Comparison of ENCODE assay signal across 22 cellular contexts in genomic region chr1:85947223-85947622, GRCh38.
DNase-seq lines count a peak whose midpoint lies in the region; ATAC-seq, FAIRE-seq and TF ChIP-seq lines count a peak whose summit lies in the region.
"Had no signal": no experiment of that assay in that cellular context is flagged by ENCODE, and none has a peak within 500 bp of the region (broad histone marks: within the 10 kb centered on the region; RNA-seq: fewer than 3 reads in every experiment).

No MANE protein-coding gene starts in this region.

- no peak for TF ChIP-seq EP300 in GM12878 (IDR thresholded peaks at IDR 0.05; ENCODE audit: borderline replicate concordance in 1 of 2, control insufficient read depth in 1 of 2, low read depth in 2 of 2, low read length in 2 of 2)

- in situ Hi-C loops in GM12878 (cut with MboI): no loop called here

- H3K9ac ChIP-seq in MM.1S (ENCODE audit: low read length): no peak overlapping the region
- no peak overlapping the region for H3K9ac ChIP-seq in GM12878 (ENCODE audit: control insufficient read depth, insufficient read depth, low read length)
- no peak overlapping the region for H3K9ac ChIP-seq in trophoblast cell (ENCODE audit: low read length)
- H3K9ac ChIP-seq: BLaER1 had no signal

- no peak overlapping the region for H2AK5ac ChIP-seq in trophoblast cell (ENCODE audit: low read length)

- 29% methylated on average over 2 of the region's 2 CpGs for WGBS in GM12878 (ENCODE audit: insufficient coverage, insufficient replicate concordance, low lambda C conversion rate, missing lambda C conversion rate)
- WGBS in right lobe of liver (ENCODE audit: insufficient coverage, low coverage, low lambda C conversion rate, missing lambda C conversion rate): 80% methylated on average over 2 of the region's 2 CpGs
- WGBS in trophoblast cell (ENCODE audit: extremely low coverage, insufficient coverage, insufficient read length): no CpG with 5 or more reads among the region's 2 CpGs

- no peak for TF ChIP-seq RAD21 in GM12878 (IDR thresholded peaks at IDR 0.05; ENCODE audit: insufficient read depth, low read depth, low read length)

- no peak overlapping the region for H2BK120ac ChIP-seq in trophoblast cell (ENCODE audit: insufficient read depth, low read length, poor library complexity)

- ATAC-seq in GM19351 (IDR thresholded peaks at IDR 0.05; ENCODE audit: unreplicated experiment) (peak; percentile 78), GM12878 (peak; percentile 35; the same call in 1 of the 3 replicates), right lobe of liver (no peak)

- H2BK12ac ChIP-seq in trophoblast cell (ENCODE audit: low read length): no peak overlapping the region

- intact Hi-C loops in GM12878 (cut with micrococcal nuclease; ENCODE audit: unreplicated experiment) (no loop called here), right lobe of liver (cut with DNase I) (no loop called here)

- H3K79me2 ChIP-seq in MM.1S (ENCODE audit: low read length) (no peaks in the 10 kb centered on the region), GM12878 (ENCODE audit: control insufficient read depth, insufficient read depth, low read length) (no peaks in the 10 kb centered on the region), trophoblast cell (ENCODE audit: control insufficient read depth, insufficient read depth, low read length, poor library complexity) (no peaks in the 10 kb centered on the region)

- DNase-seq in MM.1S (peak; percentile 70), GM12878 (ENCODE audit: low read depth, low spot score) (no peak), right lobe of liver (no peak), trophoblast cell (no peak), DMS 273 (lab: John Stamatoyannopoulos, UW; ENCODE audit: unreplicated experiment) (no peak)
- DNase-seq: 8988T; ACHN; BE2C; C1 segment of cervical spinal cord; CD4-positive, alpha-beta memory T cell; CD4-positive, CD25-positive, alpha-beta regulatory T cell; CD8-positive, alpha-beta memory T cell; COR-L47; DMS79 treated with DMSO at 0.1 percent for 48 hours; GF-D8 had no signal

- H3K23ac ChIP-seq in trophoblast cell (ENCODE audit: low read length): no peak overlapping the region

- H3K18ac ChIP-seq in trophoblast cell (ENCODE audit: low read length): no peak overlapping the region

- peaks cover 16% of the 10 kb centered on the region for H3K4me1 ChIP-seq in MM.1S (ENCODE audit: low read length)
- peaks cover 5% of the 10 kb centered on the region; the same call in 1 of the 2 replicates for H3K4me1 ChIP-seq in GM12878 (ENCODE audit: control insufficient read depth, insufficient read depth, low read length)
- H3K4me1 ChIP-seq in right lobe of liver: no peaks in the 10 kb centered on the region
- H3K4me1 ChIP-seq in trophoblast cell (ENCODE audit: control insufficient read depth in 1 of 2, insufficient read depth in 2 of 2, low read length in 2 of 2): no peaks in the 10 kb centered on the region
- H3K4me1 ChIP-seq: BE2C, BLaER1 had no signal

- no peaks in the 10 kb centered on the region for H3K9me2 ChIP-seq in MM.1S (replicated peaks; ENCODE audit: insufficient read depth, low read length)

- no TSS peak for BruUV-seq in GM12878 (replicated peaks; lab: Mats Ljungman, UMichigan)

- H3K36me3 ChIP-seq in MM.1S (replicated peaks; ENCODE audit: insufficient read depth, low read length): no peaks in the 10 kb centered on the region
- no peaks in the 10 kb centered on the region for H3K36me3 ChIP-seq in GM12878 (ENCODE audit: control insufficient read depth in 2 of 2, insufficient read depth in 2 of 2, low read length in 1 of 2)
- no peaks in the 10 kb centered on the region for H3K36me3 ChIP-seq in right lobe of liver
- no peaks in the 10 kb centered on the region for H3K36me3 ChIP-seq in trophoblast cell (ENCODE audit: control insufficient read depth in 1 of 2, insufficient read depth in 2 of 2, low read length in 2 of 2)
- H3K36me3 ChIP-seq: BE2C, BLaER1 had no signal

- H4K91ac ChIP-seq in trophoblast cell (ENCODE audit: low read depth, low read length): no peak overlapping the region

- SMC1A ChIA-PET in GM12878 (lab: Charles Lee; ENCODE audit: uncharacterized antibody, unreplicated experiment): no interaction called here

- H3K4ac ChIP-seq in trophoblast cell (ENCODE audit: low read depth, low read length): no peak overlapping the region

- H3K4me3 ChIP-seq in MM.1S (ENCODE audit: low read length): 0 out of 2 replicates have a peak overlapping the region, but pooled peaks have one; percentile 11
- H3K4me3 ChIP-seq in GM12878: no peak overlapping the region
- H3K4me3 ChIP-seq in right lobe of liver: no peak overlapping the region
- no peak overlapping the region for H3K4me3 ChIP-seq in trophoblast cell (ENCODE audit: low read depth, low read length)
- H3K4me3 ChIP-seq: BLaER1 had no signal

- TF ChIP-seq POLR2A in GM12878 (IDR thresholded peaks at IDR 0.05; ENCODE audit: low read depth, low read length) (no peak), right lobe of liver (IDR thresholded peaks at IDR 0.05) (no peak)

- POLR2A ChIA-PET in GM12878 (lab: Charles Lee): no interaction called here

- FAIRE-seq in GM12878 (lab: Jason Lieb, UNC): no peak
- FAIRE-seq: A204.1, G401.6, GM12892, GM18507, GM19239 had no signal

- CTCF ChIA-PET in GM12878 (lab: Yijun Ruan, JAX): no interaction called here

- no peak overlapping the region for H3K14ac ChIP-seq in trophoblast cell (ENCODE audit: low read length)

- H3K9me3 ChIP-seq in MM.1S (replicated peaks; ENCODE audit: insufficient read depth, low read length) (no peaks in the 10 kb centered on the region), GM12878 (replicated peaks; ENCODE audit: control insufficient read depth, insufficient read depth, low read length) (no peaks in the 10 kb centered on the region), right lobe of liver (no peaks in the 10 kb centered on the region), trophoblast cell (ENCODE audit: insufficient read depth, low read depth, low read length) (no peaks in the 10 kb centered on the region)
- H3K9me3 ChIP-seq: BE2C, BLaER1 had no signal

- H2AFZ ChIP-seq in MM.1S (ENCODE audit: low read length): no peak overlapping the region
- no peak overlapping the region for H2AFZ ChIP-seq in GM12878 (ENCODE audit: control insufficient read depth, low read depth, low read length)
- no peak overlapping the region for H2AFZ ChIP-seq in trophoblast cell (ENCODE audit: insufficient read depth, low read length, poor library complexity)

- RAD21 ChIA-PET in GM12878 (lab: Charles Lee; ENCODE audit: unreplicated experiment): no interaction called here

- H3K27me3 ChIP-seq in MM.1S (replicated peaks; ENCODE audit: insufficient read depth, low read length) (no peaks in the 10 kb centered on the region), GM12878 (replicated peaks in 1 of 2; ENCODE audit: control insufficient read depth in 2 of 2, insufficient read depth in 2 of 2, low read length in 1 of 2) (no peaks in the 10 kb centered on the region), right lobe of liver (no peaks in the 10 kb centered on the region), trophoblast cell (ENCODE audit: insufficient read depth, low read length) (no peaks in the 10 kb centered on the region)
- H3K27me3 ChIP-seq: BE2C, BLaER1 had no signal

- H4K12ac ChIP-seq in trophoblast cell (ENCODE audit: low read depth, low read length): no peak overlapping the region

- H3K27ac ChIP-seq in MM.1S (ENCODE audit: low read length) (no peak overlapping the region), GM12878 (ENCODE audit: control insufficient read depth, insufficient read depth) (no peak overlapping the region), right lobe of liver (no peak overlapping the region), trophoblast cell (ENCODE audit: low read depth, low read length) (no peak overlapping the region)
- H3K27ac ChIP-seq: BLaER1 had no signal

- H4K20me1 ChIP-seq in MM.1S (ENCODE audit: insufficient read depth, low read length) (no peaks in the 10 kb centered on the region), GM12878 (ENCODE audit: control insufficient read depth, insufficient read depth) (no peaks in the 10 kb centered on the region)
- H4K20me1 ChIP-seq: BLaER1 had no signal

- peak overlapping the region; percentile 50 for H3K4me2 ChIP-seq in MM.1S (ENCODE audit: low read depth, low read length)
- no peak overlapping the region for H3K4me2 ChIP-seq in GM12878 (ENCODE audit: control insufficient read depth, insufficient read depth)
- H3K4me2 ChIP-seq in trophoblast cell (ENCODE audit: low read length): no peak overlapping the region
- H3K4me2 ChIP-seq: BLaER1 had no signal

- no peaks in the 10 kb centered on the region for H3K79me1 ChIP-seq in trophoblast cell (ENCODE audit: low read length)

- no peak for TF ChIP-seq CTCF in MM.1S (IDR thresholded peaks at IDR 0.05; ENCODE audit: low read length)
- TF ChIP-seq CTCF in GM12878 (IDR thresholded peaks at IDR 0.05 in 2 of 3, conservative IDR thresholded peaks at IDR 0.05 in 1 of 3; ENCODE audit: control insufficient read depth in 2 of 3, extremely low read depth in 1 of 3, insufficient read depth in 1 of 3, low read depth in 3 of 3, low read length in 3 of 3): no peak
- TF ChIP-seq CTCF in right lobe of liver (IDR thresholded peaks at IDR 0.05): no peak

- peaks cover 3% of the 10 kb centered on the region; the same call in 1 of the 2 replicates for H3F3A ChIP-seq in MM.1S (ENCODE audit: insufficient read depth, low read length)

- no peak overlapping the region for H2BK5ac ChIP-seq in trophoblast cell (ENCODE audit: low read depth, low read length, poor library complexity)

- H4K8ac ChIP-seq in trophoblast cell (ENCODE audit: low read depth, low read length): no peak overlapping the region

TF ChIP-seq in GM12878, 131 proteins besides CTCF, POLR2A, EP300 and RAD21 (continues in another document):
- TF ChIP-seq, protein P1, sequence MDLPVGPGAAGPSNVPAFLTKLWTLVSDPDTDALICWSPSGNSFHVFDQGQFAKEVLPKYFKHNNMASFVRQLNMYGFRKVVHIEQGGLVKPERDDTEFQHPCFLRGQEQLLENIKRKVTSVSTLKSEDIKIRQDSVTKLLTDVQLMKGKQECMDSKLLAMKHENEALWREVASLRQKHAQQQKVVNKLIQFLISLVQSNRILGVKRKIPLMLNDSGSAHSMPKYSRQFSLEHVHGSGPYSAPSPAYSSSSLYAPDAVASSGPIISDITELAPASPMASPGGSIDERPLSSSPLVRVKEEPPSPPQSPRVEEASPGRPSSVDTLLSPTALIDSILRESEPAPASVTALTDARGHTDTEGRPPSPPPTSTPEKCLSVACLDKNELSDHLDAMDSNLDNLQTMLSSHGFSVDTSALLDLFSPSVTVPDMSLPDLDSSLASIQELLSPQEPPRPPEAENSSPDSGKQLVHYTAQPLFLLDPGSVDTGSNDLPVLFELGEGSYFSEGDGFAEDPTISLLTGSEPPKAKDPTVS (IDR thresholded peaks at IDR 0.05; ENCODE audit: low read depth, low read length): no peak
- TF ChIP-seq HDGF (IDR thresholded peaks at IDR 0.05): no peak

Comparison
In these comparisons a context has a peak if more than half of its experiments do, and no peak if none do; other contexts are left out.
1. ATAC-seq: peak in GM19351 (single experiment) and GM12878 (single experiment); none in right lobe of liver (0 of 4).